Comparison of ENCODE assay signal across 8 cellular contexts in genomic region chr15:96354731-96355560, GRCh38. TPM values are rescaled to one million over a fixed set of nuclear protein-coding genes. Genes with fewer than 3 reads are reported as not detected.
DNase-seq lines count a peak whose midpoint lies in the region; ATAC-seq and TF ChIP-seq lines count a peak whose summit lies in the region.

No MANE protein-coding gene starts in this region.

- TF ChIP-seq CTCF in HFFc6 (IDR thresholded peaks at IDR 0.05) (peak; percentile 61), WI38 (IDR thresholded peaks at IDR 0.05; ENCODE audit: low read depth, low read length) (peak; percentile 29; the same call in 1 of the 2 replicates), spleen (IDR thresholded peaks at IDR 0.05 in 8 of 11, conservative IDR thresholded peaks at IDR 0.05 in 3 of 11) (peak in 5 of 11 experiments; percentile 14 to 50 (median 30))

- peak; percentile 47 to 62 for ATAC-seq in right cardiac atrium

- WGBS in right cardiac atrium: 11% methylated on average over 15 of the region's 15 CpGs
- 4 to 5% (median 5%) methylated on average over 15 of the region's 15 CpGs for WGBS in spleen, 5 donors

- H3K27ac ChIP-seq in right cardiac atrium (ENCODE audit: low read length) (peak overlapping the region; percentile 78), spleen (peak overlapping the region; percentile 81 to 93 (median 90))

- no peak overlapping the region for H3K27ac Mint-ChIP-seq in HFFc6
- H3K27ac Mint-ChIP-seq in activated T-helper 1 cell treated with anti-CD3 and anti-CD28 coated beads, Interleukin-12 subunit alpha, Interleukin-12 subunit beta, Interleukin-2, Interleukin-4 antibody, amounts not matched to agents 30 ng/mL and 10 ng/mL and 1 ng/mL, durations not matched to agents 14 hours and 24 hours and 36 hours: no peak overlapping the region
- H3K27ac Mint-ChIP-seq in activated naive CD8-positive, alpha-beta T cell treated with anti-CD3 and anti-CD28 coated beads for 36 hours: no peak overlapping the region

- peaks cover 22% of the 10 kb centered on the region for H3K36me3 Mint-ChIP-seq in HFFc6 (ENCODE audit: low read depth)
- H3K36me3 Mint-ChIP-seq in activated T-helper 1 cell treated with anti-CD3 and anti-CD28 coated beads, Interleukin-12 subunit alpha, Interleukin-12 subunit beta, Interleukin-2, Interleukin-4 antibody, amounts not matched to agents 30 ng/mL and 10 ng/mL and 1 ng/mL, durations not matched to agents 14 hours and 24 hours and 36 hours (ENCODE audit: low read depth): peaks cover 3% of the 10 kb centered on the region
- no peaks in the 10 kb centered on the region for H3K36me3 Mint-ChIP-seq in activated naive CD8-positive, alpha-beta T cell treated with anti-CD3 and anti-CD28 coated beads for 36 hours

- intact Hi-C loops in right cardiac atrium (cut with DNase I): loop anchor here in 3 of 4 donors (5.0 to 10.0 kb wide), 3 partner anchors 222 to 880 kb away; no protein-coding TSS in a partner anchor
- intact Hi-C loops in spleen (cut with DNase I; ENCODE audit: low total_unique reads): loop anchor here (10.0 kb wide), 1 partner anchor 880 kb away; no protein-coding TSS in a partner anchor
- intact Hi-C loops in activated T-helper 1 cell treated with anti-CD3 and anti-CD28 coated beads, Interleukin-12 subunit alpha, Interleukin-12 subunit beta, Interleukin-2, Interleukin-4 antibody, amounts not matched to agents 30 ng/mL and 10 ng/mL and 1 ng/mL, durations not matched to agents 14 hours and 24 hours and 36 hours (cut with micrococcal nuclease): loop anchor here (5.0 to 10.0 kb wide), 5 partner anchors 232 to 1773 kb away; no protein-coding TSS in a partner anchor

- no peaks in the 10 kb centered on the region for H3K36me3 ChIP-seq in spleen

- no peak overlapping the region for H3K4me3 Mint-ChIP-seq in HFFc6
- H3K4me3 Mint-ChIP-seq in activated T-helper 1 cell treated with anti-CD3 and anti-CD28 coated beads, Interleukin-12 subunit alpha, Interleukin-12 subunit beta, Interleukin-2, Interleukin-4 antibody, amounts not matched to agents 30 ng/mL and 10 ng/mL and 1 ng/mL, durations not matched to agents 14 hours and 24 hours and 36 hours: no peak overlapping the region
- no peak overlapping the region for H3K4me3 Mint-ChIP-seq in activated naive CD8-positive, alpha-beta T cell treated with anti-CD3 and anti-CD28 coated beads for 36 hours

- H3K9me3 ChIP-seq in right cardiac atrium (ENCODE audit: control insufficient read depth, low read length) (no peaks in the 10 kb centered on the region), spleen (peaks cover 0 to 3% (median 0%) of the 10 kb centered on the region in 8 donors)

- H3K27me3 ChIP-seq in right cardiac atrium (ENCODE audit: control insufficient read depth, insufficient read depth) (no peaks in the 10 kb centered on the region), spleen (replicated peaks in 1 of 7) (peaks cover 0 to 99% (median 62%) of the 10 kb centered on the region in 7 donors)

- peak; percentile 82 for DNase-seq in HFFc6
- DNase-seq in right cardiac atrium: peak in 1 of 3 donors; percentile 53
- DNase-seq in spleen: no peak
- no peak for DNase-seq in activated T-helper 1 cell treated with anti-CD3 and anti-CD28 coated beads, Interleukin-12 subunit alpha, Interleukin-12 subunit beta, Interleukin-2, Interleukin-4 antibody, amounts not matched to agents 30 ng/mL and 10 ng/mL and 1 ng/mL, durations not matched to agents 14 hours and 24 hours and 36 hours (ENCODE audit: low spot score)
- no peak for DNase-seq in stimulated activated CD4-positive, alpha-beta T cell treated with anti-CD3 and anti-CD28 coated beads, Interleukin-4, amount 100 ng/mL, for 24 hours
- no peak for DNase-seq in activated naive CD8-positive, alpha-beta T cell treated with anti-CD3 and anti-CD28 coated beads for 36 hours
- DNase-seq in cerebellar cortex (ENCODE audit: low spot score): no peak

- H3K4me1 ChIP-seq in right cardiac atrium (ENCODE audit: control insufficient read depth, insufficient read depth, low read length): peaks cover 4% of the 10 kb centered on the region
- H3K4me1 ChIP-seq in spleen: peaks cover 14 to 98% (median 60%) of the 10 kb centered on the region in 6 donors

- H3K4me3 ChIP-seq in WI38 (ENCODE audit: low read depth, low read length): peak overlapping the region; percentile 72
- peak overlapping the region; percentile 57 for H3K4me3 ChIP-seq in right cardiac atrium (ENCODE audit: low read length)
- peak overlapping the region; percentile 24 to 84 (median 34) for H3K4me3 ChIP-seq in spleen

- no peaks in the 10 kb centered on the region for H3K9me3 Mint-ChIP-seq in HFFc6
- peaks cover 6% of the 10 kb centered on the region for H3K9me3 Mint-ChIP-seq in activated T-helper 1 cell treated with anti-CD3 and anti-CD28 coated beads, Interleukin-12 subunit alpha, Interleukin-12 subunit beta, Interleukin-2, Interleukin-4 antibody, amounts not matched to agents 30 ng/mL and 10 ng/mL and 1 ng/mL, durations not matched to agents 14 hours and 24 hours and 36 hours
- peaks cover 3% of the 10 kb centered on the region for H3K9me3 Mint-ChIP-seq in activated naive CD8-positive, alpha-beta T cell treated with anti-CD3 and anti-CD28 coated beads for 36 hours

- peaks cover 16% of the 10 kb centered on the region for H3K27me3 Mint-ChIP-seq in HFFc6 (ENCODE audit: insufficient read depth)
- peaks cover 69% of the 10 kb centered on the region for H3K27me3 Mint-ChIP-seq in activated T-helper 1 cell treated with anti-CD3 and anti-CD28 coated beads, Interleukin-12 subunit alpha, Interleukin-12 subunit beta, Interleukin-2, Interleukin-4 antibody, amounts not matched to agents 30 ng/mL and 10 ng/mL and 1 ng/mL, durations not matched to agents 14 hours and 24 hours and 36 hours (ENCODE audit: insufficient read depth)
- peaks cover 66% of the 10 kb centered on the region for H3K27me3 Mint-ChIP-seq in activated naive CD8-positive, alpha-beta T cell treated with anti-CD3 and anti-CD28 coated beads for 36 hours

- H3K4me1 Mint-ChIP-seq in HFFc6 (ENCODE audit: low read depth): peaks cover 45% of the 10 kb centered on the region
- H3K4me1 Mint-ChIP-seq in activated T-helper 1 cell treated with anti-CD3 and anti-CD28 coated beads, Interleukin-12 subunit alpha, Interleukin-12 subunit beta, Interleukin-2, Interleukin-4 antibody, amounts not matched to agents 30 ng/mL and 10 ng/mL and 1 ng/mL, durations not matched to agents 14 hours and 24 hours and 36 hours (ENCODE audit: low read depth): peaks cover 16% of the 10 kb centered on the region
- H3K4me1 Mint-ChIP-seq in activated naive CD8-positive, alpha-beta T cell treated with anti-CD3 and anti-CD28 coated beads for 36 hours: peaks cover 23% of the 10 kb centered on the region

- TF ChIP-seq POLR2A in spleen (IDR thresholded peaks at IDR 0.05): no peak

RNA-seq across cellular contexts. Expression of gene NR2F2, which starts 24.4 kb away (rescaled TPM):
- 100 to 1,000 TPM; 120 to 168 (median 142) TPM for total RNA-seq in HFFc6 (2021; fragmentation: NEBNext Ultra II Directional; extraction: Animal tissue kit (Norgen Biotek cat#: 25700))
- total RNA-seq in right cardiac atrium (10 to 100 TPM; 44.3 to 68.6 (median 54.8) TPM), spleen (100 to 1,000 TPM in 6 of 7 donors, 10 to 100 TPM in 1; 87.1 to 256 (median 121) TPM)
- polyA plus RNA-seq in right cardiac atrium (43.0 TPM), spleen (10 to 100 TPM; 18.6 to 39.4 (median 23.7) TPM)
- not detected in 2 replicates for total RNA-seq in activated T-helper 1 cell treated with anti-CD3 and anti-CD28 coated beads, Interleukin-12 subunit alpha, Interleukin-12 subunit beta, Interleukin-2, Interleukin-4 antibody, amounts not matched to agents 30 ng/mL and 10 ng/mL and 1 ng/mL, durations not matched to agents 14 hours and 24 hours and 36 hours
- total RNA-seq in activated naive CD8-positive, alpha-beta T cell treated with anti-CD3 and anti-CD28 coated beads for 36 hours: not detected

Comparison
In these comparisons a context has a peak if more than half of its experiments do, and no peak if none do; other contexts are left out.
1. RNA of gene NR2F2, which starts 24.4 kb away (total RNA-seq): 120 to 168 TPM in HFFc6, 87.1 to 256 TPM in spleen and 44.3 to 68.6 TPM in right cardiac atrium; not detected in activated T-helper 1 cell treated with anti-CD3 and anti-CD28 coated beads, Interleukin-12 subunit alpha, Interleukin-12 subunit beta, Interleukin-2, Interleukin-4 antibody, amounts not matched to agents 30 ng/mL and 10 ng/mL and 1 ng/mL, durations not matched to agents 14 hours and 24 hours and 36 hours and not detected in activated naive CD8-positive, alpha-beta T cell treated with anti-CD3 and anti-CD28 coated beads for 36 hours; every median in the first group is over 10 times any median in the second.
2. Peak in every context shown above with its lines, with median percentiles within 50 percentile points of each other: H3K4me3 ChIP-seq.